24 cellular contexts compared by ENCODE assay signal in genomic region chr17:6551356-6551755, GRCh38. TPM values are rescaled to one million over a fixed set of nuclear protein-coding genes. Genes with fewer than 3 reads are reported as not detected.
A peak's percentile ranks its signal among the peaks of the same experiment; 100 is the strongest.
DNase-seq lines count a peak whose midpoint lies in the region; ATAC-seq and TF ChIP-seq lines count a peak whose summit lies in the region.
"Had no signal": no experiment of that assay in that cellular context is flagged by ENCODE, and none has a peak within 500 bp of the region (broad histone marks: within the 10 kb centered on the region; RNA-seq: fewer than 3 reads in every experiment).

No MANE protein-coding gene starts in this region.

- H3K4me1 Mint-ChIP-seq in endothelial cell (ENCODE audit: unreplicated experiment): peaks cover 11% of the 10 kb centered on the region

- peaks cover 60% of the 10 kb centered on the region for H3K4me1 ChIP-seq in PC-3 (ENCODE audit: insufficient read depth, low read length)
- peaks cover 21 to 36% of the 10 kb centered on the region in 2 donors for H3K4me1 ChIP-seq in esophagus (ENCODE audit: control insufficient read depth in 2 of 2, insufficient read depth in 2 of 2, low read length in 1 of 2)
- H3K4me1 ChIP-seq in mucosa of rectum (ENCODE audit: control insufficient read depth in 2 of 2, insufficient read depth in 2 of 2, low read length in 2 of 2): peaks cover 19 to 39% of the 10 kb centered on the region in 2 donors
- peaks cover 25 to 46% (median 32%) of the 10 kb centered on the region in 4 donors for H3K4me1 ChIP-seq in upper lobe of left lung

- H3K27me3 Mint-ChIP-seq in endothelial cell (ENCODE audit: unreplicated experiment): peaks cover 17% of the 10 kb centered on the region

- intact Hi-C loops in PC-3 (cut with micrococcal nuclease): loop anchor here (5.0 kb wide), 1 partner anchor 44 kb away; no protein-coding TSS in a partner anchor

- H3K27ac ChIP-seq in PC-3 (ENCODE audit: low read length): peak overlapping the region; percentile 100
- peak overlapping the region; percentile 95 to 98 for H3K27ac ChIP-seq in esophagus (ENCODE audit: low read depth in 2 of 2, low read length in 1 of 2)
- peak overlapping the region; percentile 87 to 89 for H3K27ac ChIP-seq in mucosa of rectum (ENCODE audit: low read depth in 2 of 2, low read length in 2 of 2)
- peak overlapping the region in 3 of 4 donors; percentile 49 to 89 (median 71) for H3K27ac ChIP-seq in upper lobe of left lung
- H3K27ac ChIP-seq: HL-60, right lobe of liver, WERI-Rb-1 had no signal

- TF ChIP-seq EP300 in upper lobe of left lung (IDR thresholded peaks at IDR 0.05): no peak

- DNase-seq in PC-3 (peak; percentile 88), upper lobe of left lung (no peak), retina (no peak), endothelial cell (ENCODE audit: low spot score) (no peak), SK-N-DZ (ENCODE audit: low spot score) (no peak)
- DNase-seq: activated CD4-positive, alpha-beta T cell treated with anti-CD3 and anti-CD28 coated beads for 4 hours; head of caudate nucleus; KBM-7; kidney; midbrain; MM.1S; naive thymus-derived CD4-positive, alpha-beta T cell; NCI-H1930; right lobe of liver; SIG-M5; stimulated activated CD4-positive, alpha-beta T cell treated with anti-CD3 and anti-CD28 coated beads, Interleukin-4, amount 100 ng/mL, for 24 hours; SW 1271; T-helper 9 cell; WERI-Rb-1 had no signal

- H3K4me3 ChIP-seq in PC-3 (ENCODE audit: low read length): no peak overlapping the region
- H3K4me3 ChIP-seq in esophagus (ENCODE audit: low read depth in 1 of 2, low read length in 2 of 2): no peak overlapping the region
- H3K4me3 ChIP-seq in mucosa of rectum (ENCODE audit: low read length in 2 of 2): no peak overlapping the region
- no peak overlapping the region for H3K4me3 ChIP-seq in upper lobe of left lung
- H3K4me3 ChIP-seq: right lobe of liver had no signal

- H3K9me3 ChIP-seq in PC-3 (ENCODE audit: low read length) (no peaks in the 10 kb centered on the region), esophagus (ENCODE audit: control insufficient read depth in 2 of 2, insufficient read depth in 1 of 2, low read depth in 1 of 2, low read length in 1 of 2) (no peaks in the 10 kb centered on the region), mucosa of rectum (ENCODE audit: control insufficient read depth in 2 of 2, low read length in 2 of 2) (no peaks in the 10 kb centered on the region), upper lobe of left lung (no peaks in the 10 kb centered on the region)
- H3K9me3 ChIP-seq: right lobe of liver had no signal

- POLR2A ChIA-PET in PC-3 (lab: Charles Lee; ENCODE audit: unreplicated experiment): no interaction called here

- H3K4me2 ChIP-seq in PC-3 (ENCODE audit: low read length): peak overlapping the region; percentile 85; the same call in 1 of the 2 replicates

- no peak overlapping the region for H3K4me3 Mint-ChIP-seq in endothelial cell (ENCODE audit: unreplicated experiment)
- H3K4me3 Mint-ChIP-seq: activated naive CD8-positive, alpha-beta T cell; B cell; naive thymus-derived CD4-positive, alpha-beta T cell had no signal

- H3K27me3 ChIP-seq in PC-3 (ENCODE audit: low read length) (no peaks in the 10 kb centered on the region), esophagus (ENCODE audit: control insufficient read depth in 1 of 2, insufficient read depth in 2 of 2, low read length in 2 of 2) (no peaks in the 10 kb centered on the region), mucosa of rectum (ENCODE audit: control insufficient read depth in 2 of 2, insufficient read depth in 2 of 2, low read length in 2 of 2) (peaks cover 6 to 7% of the 10 kb centered on the region in 2 donors), upper lobe of left lung (peaks cover 0 to 8% (median 4%) of the 10 kb centered on the region in 4 donors)
- H3K27me3 ChIP-seq: right lobe of liver had no signal

- 49 to 54% methylated on average over 5 of the region's 5 CpGs for WGBS in esophagus, 2 donors
- 61 to 74% methylated on average over 5 of the region's 5 CpGs for WGBS in upper lobe of left lung, 2 donors

- no peaks in the 10 kb centered on the region for H3F3A ChIP-seq in PC-3 (ENCODE audit: low read length, unreplicated experiment)

- TF ChIP-seq CTCF in PC-3 (conservative IDR thresholded peaks at IDR 0.05; ENCODE audit: low read depth, low read length): no peak
- no peak for TF ChIP-seq CTCF in upper lobe of left lung (IDR thresholded peaks at IDR 0.05)
- TF ChIP-seq CTCF in endothelial cell (IDR thresholded peaks at IDR 0.05; ENCODE audit: unreplicated experiment): no peak

- H4K20me1 ChIP-seq in PC-3 (ENCODE audit: low read length): no peaks in the 10 kb centered on the region

- H3K36me3 ChIP-seq in PC-3 (ENCODE audit: low read depth, low read length) (no peaks in the 10 kb centered on the region), esophagus (ENCODE audit: control insufficient read depth in 2 of 2, insufficient read depth in 2 of 2, low read length in 1 of 2) (no peaks in the 10 kb centered on the region), mucosa of rectum (ENCODE audit: control insufficient read depth in 2 of 2, insufficient read depth in 2 of 2, low read length in 2 of 2) (no peaks in the 10 kb centered on the region), upper lobe of left lung (no peaks in the 10 kb centered on the region)
- H3K36me3 ChIP-seq: right lobe of liver, WERI-Rb-1 had no signal

- H3K9me2 ChIP-seq in PC-3 (replicated peaks; ENCODE audit: low read length): no peaks in the 10 kb centered on the region

- ATAC-seq in PC-3: peak; percentile 8; the same call in 1 of the 2 replicates
- ATAC-seq in upper lobe of left lung (ENCODE audit: low FRiP score in 2 of 2): no peak
- ATAC-seq: naive thymus-derived CD4-positive, alpha-beta T cell; right lobe of liver had no signal

- peaks cover 13% of the 10 kb centered on the region; the same call in 1 of the 2 replicates for H3K79me2 ChIP-seq in PC-3 (ENCODE audit: low read length)

- H3K27ac Mint-ChIP-seq in endothelial cell (ENCODE audit: unreplicated experiment): no peak overlapping the region
- H3K27ac Mint-ChIP-seq: activated naive CD8-positive, alpha-beta T cell; B cell; naive thymus-derived CD4-positive, alpha-beta T cell had no signal

- no peak overlapping the region for H2AFZ ChIP-seq in PC-3 (ENCODE audit: low read length)

- no TSS peak for BruUV-seq in PC-3 (replicated peaks; lab: Mats Ljungman, UMichigan)

- CTCF ChIA-PET in PC-3 (lab: Charles Lee): no interaction called here

- H3K9ac ChIP-seq in PC-3 (ENCODE audit: low read length): peak overlapping the region; percentile 81
- peak overlapping the region in 1 of 2 donors; percentile 34 for H3K9ac ChIP-seq in mucosa of rectum (ENCODE audit: low read depth in 1 of 2, low read length in 2 of 2)

- H3K9me3 Mint-ChIP-seq in endothelial cell (ENCODE audit: unreplicated experiment): no peaks in the 10 kb centered on the region
- H3K9me3 Mint-ChIP-seq: naive thymus-derived CD4-positive, alpha-beta T cell had no signal

- no peaks in the 10 kb centered on the region for H3K36me3 Mint-ChIP-seq in endothelial cell (ENCODE audit: low read depth, unreplicated experiment)
- H3K36me3 Mint-ChIP-seq: activated naive CD8-positive, alpha-beta T cell had no signal

- no peak for TF ChIP-seq POLR2A in upper lobe of left lung (IDR thresholded peaks at IDR 0.05)

RNA-seq across cellular contexts. Expression of gene PITPNM3, which starts 5.0 kb away (rescaled TPM):
- total RNA-seq in PC-3 (2014; rRNA removed): 7.1 and 9.7 TPM in 2 replicates
- 10 to 100 TPM in 1 of 2 donors, 1 to 10 TPM in 1; 9.5 to 14.4 TPM for polyA plus RNA-seq in esophagus
- 10 to 100 TPM; 10.3 to 16.3 (median 12.5) TPM for total RNA-seq in upper lobe of left lung
- total RNA-seq in endothelial cell (ENCODE audit: unreplicated experiment): 0.72 TPM
- 0.03 and 0.24 TPM in 2 replicates for polyA plus RNA-seq in SK-N-DZ (2014; cell fraction: cytosol; rRNA removed)
- polyA plus RNA-seq in SK-N-DZ (2014; cell fraction: nucleus; rRNA removed): 0.58 and 1.6 TPM in 2 replicates
